ENCODE assay signal across 8 cellular contexts in the genomic region with DNA sequence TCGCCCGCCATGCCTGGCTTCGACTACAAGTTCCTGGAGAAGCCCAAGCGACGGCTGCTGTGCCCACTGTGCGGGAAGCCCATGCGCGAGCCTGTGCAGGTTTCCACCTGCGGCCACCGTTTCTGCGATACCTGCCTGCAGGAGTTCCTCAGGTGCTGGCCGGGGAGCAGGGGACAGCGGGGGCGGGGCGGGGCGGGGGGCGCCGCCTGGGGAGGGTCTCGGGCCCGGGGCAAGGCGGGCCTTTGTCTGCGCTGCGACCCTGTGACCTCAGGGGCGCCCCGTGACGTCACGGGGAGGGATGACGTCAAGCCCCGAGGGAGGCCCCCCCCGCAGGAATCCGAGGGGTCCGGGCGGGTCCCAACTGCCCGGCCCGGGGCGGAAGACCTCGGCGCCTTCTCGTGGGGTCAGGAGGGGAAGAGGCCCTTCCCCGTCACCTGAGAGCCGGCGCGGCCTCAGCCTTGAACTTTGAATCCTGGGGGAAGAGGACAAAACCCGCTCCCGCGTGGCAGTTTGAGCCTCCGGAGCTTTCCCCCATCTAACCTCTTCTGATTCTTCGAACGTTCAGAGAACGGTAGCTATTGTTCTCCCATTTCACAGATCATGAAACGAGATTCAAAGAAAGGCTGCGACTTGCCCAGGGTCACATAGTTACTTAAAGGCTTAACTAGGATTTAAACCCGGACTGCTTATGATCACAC. TPM values are rescaled to one million over a fixed set of nuclear protein-coding genes. Genes with fewer than 3 reads are reported as not detected.
DNase-seq lines count a peak whose midpoint lies in the region; ATAC-seq and TF ChIP-seq lines count a peak whose summit lies in the region.

No MANE protein-coding gene starts in this region.

- no peak for TF ChIP-seq CTCF in KMS-11 (conservative IDR thresholded peaks at IDR 0.05; ENCODE audit: low read depth, low read length)
- no peak for TF ChIP-seq CTCF in coronary artery (IDR thresholded peaks at IDR 0.05)
- TF ChIP-seq CTCF in lower leg skin (IDR thresholded peaks at IDR 0.05) = no peak

- DNase-seq in AG08396 (ENCODE audit: low spot score) (peak; percentile 82), coronary artery (ENCODE audit: low spot score) (no peak), lower leg skin (ENCODE audit: low spot score in 2 of 2) (no peak), COLO829 (ENCODE audit: low spot score) (no peak)
- peak; percentile 85 for DNase-seq in activated CD4-positive, alpha-beta T cell treated with anti-CD3 and anti-CD28 coated beads for 36 hours
- DNase-seq in stimulated activated CD8-positive, alpha-beta memory T cell treated with anti-CD3 and anti-CD28 coated beads, Interleukin-15, amount 100 ng/mL, for 24 hours (ENCODE audit: low read depth) = peak; percentile 60

- H3K4me3 ChIP-seq in KMS-11 (IDR thresholded peaks at IDR 0.05; ENCODE audit: insufficient read depth, low read depth, low read length) (no peak overlapping the region), coronary artery (peak overlapping the region; percentile 73), lower leg skin (ENCODE audit: low read depth, poor library complexity, severe bottlenecking) (peak overlapping the region; percentile 32)

- H3K27ac ChIP-seq in KMS-11 (peak overlapping the region; percentile 62), coronary artery (peak overlapping the region; percentile 85 to 90)

- H4K20me1 ChIP-seq in KMS-11 (ENCODE audit: insufficient read depth) = 0 out of 2 replicates have a peak, but pooled peaks cover 4% of the 10 kb centered on the region

- H3K9me3 Mint-ChIP-seq in activated CD4-positive, alpha-beta T cell treated with anti-CD3 and anti-CD28 coated beads for 36 hours (ENCODE audit: low read depth) = peaks cover 2% of the 10 kb centered on the region

- intact Hi-C loops in activated CD4-positive, alpha-beta T cell treated with anti-CD3 and anti-CD28 coated beads for 36 hours (cut with DNase I, micrococcal nuclease) = loop anchor here (1.0 to 5.0 kb wide), 4 partner anchors 16 to 823 kb away; a partner anchor contains a TSS
- intact Hi-C loops in lower leg skin (cut with DNase I; ENCODE audit: low total_unique reads) = no loop called here

- H3K9ac ChIP-seq in KMS-11 = peak overlapping the region; percentile 82

- WGBS in lower leg skin, 2 donors = 1 to 2% methylated on average over 35 to 38 of the region's 53 CpGs

- H3K4me2 ChIP-seq in KMS-11 = peak overlapping the region; percentile 93

- H3K36me3 Mint-ChIP-seq in activated CD4-positive, alpha-beta T cell treated with anti-CD3 and anti-CD28 coated beads for 36 hours (ENCODE audit: low read depth) = peaks cover 35% of the 10 kb centered on the region

- peak overlapping the region; percentile 87 for H3K4me3 Mint-ChIP-seq in activated CD4-positive, alpha-beta T cell treated with anti-CD3 and anti-CD28 coated beads for 36 hours

- peak overlapping the region; percentile 17; the same call in 1 of the 2 replicates for H2AFZ ChIP-seq in KMS-11 (ENCODE audit: low read depth)

- CTCF ChIA-PET in activated CD4-positive, alpha-beta T cell treated with anti-CD3 and anti-CD28 coated beads for 36 hours (lab: Charles Lee) = interaction anchor here (0.6 to 11.0 kb wide), 7 partner anchors 12 to 873 kb away, joined by 3 to 294 read pairs (median 4); a partner anchor contains a TSS

- H3K27me3 ChIP-seq in KMS-11 (ENCODE audit: insufficient read depth, low read depth) = no peaks in the 10 kb centered on the region

- peak overlapping the region; percentile 92 for H3K27ac Mint-ChIP-seq in activated CD4-positive, alpha-beta T cell treated with anti-CD3 and anti-CD28 coated beads for 36 hours

- no peaks in the 10 kb centered on the region for H3K36me3 ChIP-seq in KMS-11 (ENCODE audit: insufficient read depth)

- peaks cover 41% of the 10 kb centered on the region for H3K4me1 Mint-ChIP-seq in activated CD4-positive, alpha-beta T cell treated with anti-CD3 and anti-CD28 coated beads for 36 hours

- POLR2A ChIA-PET in activated CD4-positive, alpha-beta T cell treated with anti-CD3 and anti-CD28 coated beads for 36 hours (lab: Charles Lee) = interaction anchor here (0.7 to 9.6 kb wide), 4 partner anchors 18 to 209 kb away, joined by 3 to 111 read pairs (median 4); a partner anchor contains a TSS

- peaks cover 35% of the 10 kb centered on the region for H3K4me1 ChIP-seq in KMS-11 (ENCODE audit: low read depth, poor library complexity, severe bottlenecking)

- peak; percentile 23 for ATAC-seq in GM19455 (IDR thresholded peaks at IDR 0.05; ENCODE audit: unreplicated experiment)
- ATAC-seq in activated CD4-positive, alpha-beta T cell treated with anti-CD3 and anti-CD28 coated beads for 36 hours = peak; percentile 28

- TF ChIP-seq POLR2A in lower leg skin (IDR thresholded peaks at IDR 0.05) = no peak

- peaks cover 24% of the 10 kb centered on the region for H3K79me2 ChIP-seq in KMS-11 (ENCODE audit: insufficient read depth, low read depth)

- no peaks in the 10 kb centered on the region for H3K27me3 Mint-ChIP-seq in activated CD4-positive, alpha-beta T cell treated with anti-CD3 and anti-CD28 coated beads for 36 hours

RNA-seq across cellular contexts. Expression of a gene that starts 0.4 kb away (rescaled TPM):
- 100 to 1,000 TPM in 1 of 2 experiments, 10 to 100 TPM in 1; 96.5 to 117 TPM for total RNA-seq in activated CD4-positive, alpha-beta T cell treated with anti-CD3 and anti-CD28 coated beads for 36 hours
- total RNA-seq in lower leg skin = 10 to 100 TPM; 11.0 to 30.9 (median 21.8) TPM

RNA-seq across cellular contexts. Expression of a gene that starts 15.7 kb away (rescaled TPM):
- total RNA-seq in activated CD4-positive, alpha-beta T cell treated with anti-CD3 and anti-CD28 coated beads for 36 hours = 1 to 10 TPM; 3.8 to 4.0 TPM
- 1 to 10 TPM; 2.1 to 9.5 (median 4.4) TPM for total RNA-seq in lower leg skin

RNA-seq across cellular contexts. Expression of a gene that starts 18.2 kb away (rescaled TPM):
- total RNA-seq in activated CD4-positive, alpha-beta T cell treated with anti-CD3 and anti-CD28 coated beads for 36 hours = 1 to 10 TPM; 8.5 to 8.7 TPM
- 10 to 100 TPM in 3 of 4 donors, 1 to 10 TPM in 1; 9.4 to 33.6 (median 23.5) TPM for total RNA-seq in lower leg skin

RNA-seq across cellular contexts. Expression of a gene that starts 24.5 kb away (rescaled TPM):
- 1,000 to 10,000 TPM; 2,164 to 2,505 TPM for total RNA-seq in activated CD4-positive, alpha-beta T cell treated with anti-CD3 and anti-CD28 coated beads for 36 hours
- total RNA-seq in lower leg skin = 100 to 1,000 TPM; 538 to 966 (median 735) TPM

RNA-seq across cellular contexts. Expression of a gene that starts 26.6 kb away (rescaled TPM):
- total RNA-seq in activated CD4-positive, alpha-beta T cell treated with anti-CD3 and anti-CD28 coated beads for 36 hours = 10 to 100 TPM; 13.6 to 17.4 TPM
- total RNA-seq in lower leg skin = 100 to 1,000 TPM in 2 of 4 donors, 10 to 100 TPM in 2; 76.6 to 138 (median 103) TPM

Comparison
In these comparisons a context has a peak if more than half of its experiments do, and no peak if none do; other contexts are left out.
1. DNase-seq: peak in AG08396 (single experiment), activated CD4-positive, alpha-beta T cell treated with anti-CD3 and anti-CD28 coated beads for 36 hours (single experiment) and stimulated activated CD8-positive, alpha-beta memory T cell treated with anti-CD3 and anti-CD28 coated beads, Interleukin-15, amount 100 ng/mL, for 24 hours (single experiment); none in coronary artery (single experiment), lower leg skin (0 of 2) and COLO829 (single experiment).